25 cellular contexts compared by ENCODE assay signal in the genomic region with DNA sequence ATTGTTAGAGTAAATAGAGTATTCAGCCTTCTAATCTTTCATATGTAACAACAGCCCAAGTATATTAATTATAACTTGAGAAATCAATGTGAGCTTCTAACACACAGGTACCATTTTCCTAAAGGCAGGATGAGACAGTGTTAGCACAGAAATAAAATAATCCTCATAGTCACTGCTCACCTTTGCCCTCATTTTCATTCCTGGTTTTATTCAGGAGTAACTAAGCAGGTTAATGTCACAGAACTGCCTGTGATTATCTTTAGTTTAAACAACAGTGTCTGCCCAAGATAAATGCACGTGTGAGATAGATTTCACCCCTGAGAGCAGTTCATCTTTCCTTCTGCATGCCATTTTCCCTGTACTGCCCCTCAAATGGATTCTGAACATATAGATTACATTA.
A peak's percentile ranks its signal among the peaks of the same experiment; 100 is the strongest.
DNase-seq lines count a peak whose midpoint lies in the region; ATAC-seq and TF ChIP-seq lines count a peak whose summit lies in the region.
"Had no signal": no experiment of that assay in that cellular context is flagged by ENCODE, and none has a peak within 500 bp of the region (broad histone marks: within the 10 kb centered on the region; RNA-seq: fewer than 3 reads in every experiment).

No MANE protein-coding gene starts in this region.

- TF ChIP-seq CTCF in H9 (conservative IDR thresholded peaks at IDR 0.05) (no peak), VCaP (conservative IDR thresholded peaks at IDR 0.05) (no peak)

- peaks cover 0 to 4% of the 10 kb centered on the region in 2 experiments; a peak in 2 of 5 replicates for H3K9me3 Mint-ChIP-seq in H9
- H3K9me3 Mint-ChIP-seq: CD8-positive, alpha-beta memory T cell had no signal

- no peak overlapping the region for H2AFZ ChIP-seq in H9 (ENCODE audit: low read length)
- H2AFZ ChIP-seq: GM23248, PC-9 had no signal

- no peak overlapping the region for H3K4ac ChIP-seq in H9 (ENCODE audit: low read depth, low read length)
- H3K4ac ChIP-seq in mesendoderm (ENCODE audit: low read depth, low read length), result no peak overlapping the region

- H2AK5ac ChIP-seq in H9 (ENCODE audit: insufficient read length, low read length), result no peak overlapping the region
- no peak overlapping the region for H2AK5ac ChIP-seq in mesendoderm (ENCODE audit: low read length)

- H3K23ac ChIP-seq in H9 (ENCODE audit: insufficient read length, low read depth, low read length) (no peak overlapping the region), mesendoderm (ENCODE audit: low read length) (no peak overlapping the region)

- H3K36me3 ChIP-seq in mesendoderm (ENCODE audit: control insufficient read depth, insufficient read depth, low read length), result no peaks in the 10 kb centered on the region
- H3K36me3 ChIP-seq: HAP-1, SJSA1 had no signal

- H3K79me2 ChIP-seq in H9 (ENCODE audit: insufficient read depth, low read length) (no peaks in the 10 kb centered on the region), mesendoderm (ENCODE audit: control insufficient read depth, insufficient read depth, low read length) (no peaks in the 10 kb centered on the region)

- no peaks in the 10 kb centered on the region for H3K9me3 ChIP-seq in H9 (ENCODE audit: control insufficient read depth, low read depth, low read length)
- H3K9me3 ChIP-seq: HAP-1, SJSA1 had no signal

- no peaks in the 10 kb centered on the region for H4K20me1 ChIP-seq in H9 (ENCODE audit: control insufficient read depth, insufficient read depth, insufficient read length)

- no peaks in the 10 kb centered on the region for H3K23me2 ChIP-seq in H9 (ENCODE audit: insufficient read length, low read depth, low read length, poor library complexity, severe bottlenecking)

- H3K27ac Mint-ChIP-seq in H9, result peak overlapping the region in 2 of 3 experiments; percentile 32 to 81; a peak in 3 of 7 replicates
- H3K27ac Mint-ChIP-seq: B cell; CD8-positive, alpha-beta memory T cell; HFFc6 had no signal

- H3K4me2 ChIP-seq in H9 (ENCODE audit: insufficient read depth, insufficient read length, low read length), result no peak overlapping the region
- H3K4me2 ChIP-seq in mesendoderm (ENCODE audit: low read length), result no peak overlapping the region
- H3K4me2 ChIP-seq: PC-9 had no signal

- H3K56ac ChIP-seq in H9 (ENCODE audit: insufficient read length, low read depth, low read length), result no peak overlapping the region
- H3K56ac ChIP-seq in mesendoderm (ENCODE audit: low read length), result no peak overlapping the region

- H3K36me3 Mint-ChIP-seq in H9 (ENCODE audit: insufficient read depth in 1 of 3, low read depth in 3 of 3), result peaks cover 0 to 4% (median 0%) of the 10 kb centered on the region in 3 experiments; a peak in 2 of 7 replicates
- H3K36me3 Mint-ChIP-seq: CD8-positive, alpha-beta memory T cell had no signal

- H4K8ac ChIP-seq in H9 (replicated peaks; ENCODE audit: insufficient read length, low read depth, low read length), result no peak overlapping the region
- no peak overlapping the region for H4K8ac ChIP-seq in mesendoderm (ENCODE audit: low read depth, low read length)

- H2BK5ac ChIP-seq in H9 (ENCODE audit: insufficient read length, low read length) (no peak overlapping the region), mesendoderm (ENCODE audit: low read length) (no peak overlapping the region)

- H3K27me3 ChIP-seq in H9 (ENCODE audit: insufficient read depth, low read length), result no peaks in the 10 kb centered on the region
- H3K27me3 ChIP-seq in mesendoderm (ENCODE audit: insufficient read depth, low read length, poor library complexity), result no peaks in the 10 kb centered on the region
- H3K27me3 ChIP-seq: SJSA1 had no signal

- H3K14ac ChIP-seq in H9 (ENCODE audit: insufficient read depth, low read length), result no peak overlapping the region

- no peak overlapping the region for H3K18ac ChIP-seq in H9 (ENCODE audit: insufficient read length, low read depth, low read length)
- H3K18ac ChIP-seq in mesendoderm (ENCODE audit: low read length), result no peak overlapping the region

- H3K27me3 Mint-ChIP-seq in H9 (ENCODE audit: low read depth), result no peaks in the 10 kb centered on the region
- H3K27me3 Mint-ChIP-seq: B cell; CD8-positive, alpha-beta memory T cell had no signal

- no peak overlapping the region for H3T11ph ChIP-seq in H9 (ENCODE audit: low read length)

- no peak overlapping the region for H4K5ac ChIP-seq in H9 (ENCODE audit: insufficient read length, low read depth, low read length)
- no peak overlapping the region for H4K5ac ChIP-seq in mesendoderm (ENCODE audit: low read length)

- no peak overlapping the region for H4K91ac ChIP-seq in H9 (ENCODE audit: insufficient read length, low read depth, low read length)

- peaks cover 25 to 28% of the 10 kb centered on the region in 2 experiments for H3K4me1 Mint-ChIP-seq in H9
- H3K4me1 Mint-ChIP-seq: B cell; CD8-positive, alpha-beta memory T cell had no signal

- H3K27ac ChIP-seq in H9 (ENCODE audit: insufficient read length, low read depth, low read length) (no peak overlapping the region), VCaP (peak overlapping the region; percentile 53; the same call in 1 of the 2 replicates), mesendoderm (ENCODE audit: low read depth, low read length) (no peak overlapping the region)
- H3K27ac ChIP-seq: C4-2B, GM23248, PC-9, SJSA1 had no signal

- no peak overlapping the region for H3K4me3 ChIP-seq in mesendoderm (ENCODE audit: low read length)
- H3K4me3 ChIP-seq: GM23248, HAP-1, PC-9, SJSA1 had no signal

- H2BK120ac ChIP-seq in H9 (ENCODE audit: low read depth, low read length, poor library complexity, severe bottlenecking) (no peak overlapping the region), mesendoderm (ENCODE audit: low read depth, low read length) (no peak overlapping the region)

- H3K4me1 ChIP-seq in H9 (ENCODE audit: insufficient read depth, low read length) (no peaks in the 10 kb centered on the region), mesendoderm (ENCODE audit: control insufficient read depth, low read depth, low read length) (no peaks in the 10 kb centered on the region)
- H3K4me1 ChIP-seq: SJSA1 had no signal

- H2BK15ac ChIP-seq in H9 (ENCODE audit: low read depth, low read length) (no peak overlapping the region), mesendoderm (replicated peaks; ENCODE audit: low read depth) (peak overlapping the region; percentile 19)

- H3K79me1 ChIP-seq in H9 (ENCODE audit: insufficient read depth, low read depth, low read length, poor library complexity, severe bottlenecking) (no peaks in the 10 kb centered on the region), mesendoderm (ENCODE audit: low read length) (no peaks in the 10 kb centered on the region)

- no peak overlapping the region for H3K4me3 Mint-ChIP-seq in H9
- H3K4me3 Mint-ChIP-seq: B cell; CD8-positive, alpha-beta memory T cell; HFFc6 had no signal

- no peak for DNase-seq in H9
- peak; percentile 32 for DNase-seq in NCI-H146 (lab: John Stamatoyannopoulos, UW)
- no peak for DNase-seq in mesendoderm
- DNase-seq in amniotic stem cell (lab: John Stamatoyannopoulos, UW), result no peak
- no peak for DNase-seq in activated effector memory CD4-positive, alpha-beta T cell treated with Interleukin-2 at 50 U/mL for 16 hours
- DNase-seq: CD8-positive, alpha-beta memory T cell; DMS79 treated with DMSO at 0.1 percent for 48 hours; GF-D8; GM23248; HFFc6; NCI-H1048; NCI-H1417 treated with DMSO at 0.1 percent for 48 hours; NCI-H187 treated with DMSO at 0.1 percent for 48 hours; NCI-H2107; NCI-H526 treated with DMSO at 0.1 percent for 48 hours; NK-92 treated with Interleukin-12 subunit alpha and Interleukin-12 subunit beta, amount 100 ng/mL, for 24 hours; PC-9 had no signal

- ATAC-seq in GM18861 (IDR thresholded peaks at IDR 0.05; ENCODE audit: unreplicated experiment) (no peak), HG03045 (IDR thresholded peaks at IDR 0.05; ENCODE audit: unreplicated experiment) (no peak)
- ATAC-seq: Right ventricle myocardium inferior had no signal

- H2BK12ac ChIP-seq in H9 (ENCODE audit: insufficient read length, low read depth, low read length), result no peak overlapping the region

- H3K9ac ChIP-seq in H9 (ENCODE audit: extremely low read depth, insufficient read length, low read length), result no peak overlapping the region
- H3K9ac ChIP-seq in mesendoderm (ENCODE audit: low read length), result no peak overlapping the region
- H3K9ac ChIP-seq: GM23248 had no signal

- no CpG with 5 or more reads among the region's 1 CpG for WGBS in H9 (ENCODE audit: extremely low coverage, insufficient read length, low lambda C conversion rate)
- no CpG with 5 or more reads among the region's 1 CpG for WGBS in mesendoderm (ENCODE audit: extremely low coverage, insufficient coverage, low lambda C conversion rate)

- no peak overlapping the region for H2BK20ac ChIP-seq in H9 (ENCODE audit: low read depth, low read length, poor library complexity, severe bottlenecking)
